29 cellular contexts compared by ENCODE assay signal in the genomic region with DNA sequence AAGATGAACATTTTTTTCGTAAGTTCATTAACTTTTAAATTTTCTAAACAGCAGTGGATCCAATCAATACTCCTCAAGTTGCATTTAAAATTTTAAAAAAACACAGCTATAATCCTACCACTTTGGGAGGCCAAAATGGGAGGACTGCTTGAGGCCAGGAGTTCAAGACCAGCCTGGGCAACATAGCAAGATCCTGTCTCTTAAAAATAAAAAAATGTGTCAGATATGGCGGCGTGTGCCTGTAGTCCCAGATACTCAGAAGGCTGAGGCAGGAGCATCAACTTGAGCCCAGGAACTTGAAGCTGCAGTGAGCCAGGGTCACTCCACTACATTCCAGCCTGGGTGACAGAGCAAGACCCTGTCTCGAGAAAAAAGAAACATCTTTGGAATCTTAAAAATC. TPM values are rescaled to one million over a fixed set of nuclear protein-coding genes. Genes with fewer than 3 reads are reported as not detected.
"Had no signal": no experiment of that assay in that cellular context is flagged by ENCODE, and none has a peak within 500 bp of the region (broad histone marks: within the 10 kb centered on the region; RNA-seq: fewer than 3 reads in every experiment).

No MANE protein-coding gene starts in this region.

- H3K27ac Mint-ChIP-seq: activated naive CD4-positive, alpha-beta T cell treated with anti-CD3 and anti-CD28 coated beads, Interleukin-2, amount 10 ng/mL, durations not matched to agents 7 days and 5 days; activated naive CD8-positive, alpha-beta T cell treated with anti-CD3 and anti-CD28 coated beads, Interleukin-2, amount 10 ng/mL, durations not matched to agents 7 days and 5 days; activated T-helper 1 cell treated with anti-CD3 and anti-CD28 coated beads, Interleukin-12 subunit alpha, Interleukin-12 subunit beta, Interleukin-2, Interleukin-4 antibody, amounts not matched to agents 30 ng/mL and 10 ng/mL and 1 ng/mL, durations not matched to agents 14 hours and 24 hours and 36 hours; stimulated activated memory B cell treated with anti-CD40 and anti-IgM and Interleukin-4, amounts not matched to agents 10 μg/mL and 1 μg/mL and 100 μg/mL, for 72 hours had no signal

- FAIRE-seq: endometrium had no signal

- H3K27ac ChIP-seq: ascending aorta, brain microvascular endothelial cell, esophagus squamous epithelium, heart right ventricle, left lung, right atrium auricular region, suprapubic skin, tibial nerve had no signal

- H3K4me3 Mint-ChIP-seq: activated naive CD4-positive, alpha-beta T cell treated with anti-CD3 and anti-CD28 coated beads, Interleukin-2, amount 10 ng/mL, durations not matched to agents 7 days and 5 days; activated naive CD8-positive, alpha-beta T cell treated with anti-CD3 and anti-CD28 coated beads, Interleukin-2, amount 10 ng/mL, durations not matched to agents 7 days and 5 days; activated T-helper 1 cell treated with anti-CD3 and anti-CD28 coated beads, Interleukin-12 subunit alpha, Interleukin-12 subunit beta, Interleukin-2, Interleukin-4 antibody, amounts not matched to agents 30 ng/mL and 10 ng/mL and 1 ng/mL, durations not matched to agents 14 hours and 24 hours and 36 hours; neural crest cell; stimulated activated memory B cell treated with anti-CD40 and anti-IgM and Interleukin-4, amounts not matched to agents 10 μg/mL and 1 μg/mL and 100 μg/mL, for 72 hours had no signal

- DNase-seq: activated CD4-positive, alpha-beta T cell treated with anti-CD3 and anti-CD28 coated beads for 4 hours; activated CD4-positive, alpha-beta T cell treated with anti-CD3 and anti-CD28 coated beads, Interleukin-2, amount 50 U/mL, for 4 hours; activated effector memory CD4-positive, alpha-beta T cell treated with anti-CD3 and anti-CD28 coated beads, Interleukin-2, amount 50 U/mL, for 16 hours; activated naive CD4-positive, alpha-beta T cell treated with anti-CD3 and anti-CD28 coated beads, Interleukin-2, amount 10 ng/mL, durations not matched to agents 7 days and 5 days; activated naive CD8-positive, alpha-beta T cell treated with anti-CD3 and anti-CD28 coated beads, Interleukin-2, amount 10 ng/mL, durations not matched to agents 7 days and 5 days; activated T-cell treated with anti-CD3 and anti-CD28 coated beads, Interleukin-2, amount 50 U/mL, for 1 hour; brain microvascular endothelial cell; esophagus squamous epithelium; foreskin melanocyte; heart right ventricle; left lung; nucleus accumbens; stimulated activated CD4-positive, alpha-beta T cell treated with anti-CD3 and anti-CD28 coated beads, Interleukin-1b, Interleukin-23, amount 100 ng/mL, for 48 hours; stimulated activated CD4-positive, alpha-beta T cell treated with anti-CD3 and anti-CD28 coated beads, Interleukin-4, amount 100 ng/mL, for 4 hours; stimulated activated CD8-positive, alpha-beta memory T cell treated with anti-CD3 and anti-CD28 coated beads, Interleukin-4, amount 100 ng/mL, for 48 hours had no signal

- H3K4me3 ChIP-seq: ascending aorta, esophagus squamous epithelium, heart right ventricle, left lung, lung, right atrium auricular region, smooth muscle cell, suprapubic skin, tibial nerve had no signal

- H3K9me3 ChIP-seq: ascending aorta, esophagus squamous epithelium, heart right ventricle, left lung, right atrium auricular region, suprapubic skin, tibial nerve had no signal

- H3K27me3 ChIP-seq: ascending aorta, brain microvascular endothelial cell, esophagus squamous epithelium, heart right ventricle, left lung, right atrium auricular region, suprapubic skin, tibial nerve had no signal

- H3K4me1 ChIP-seq: left lung had no signal

- H3K9me3 Mint-ChIP-seq: activated naive CD4-positive, alpha-beta T cell treated with anti-CD3 and anti-CD28 coated beads, Interleukin-2, amount 10 ng/mL, durations not matched to agents 7 days and 5 days; activated T-helper 1 cell treated with anti-CD3 and anti-CD28 coated beads, Interleukin-12 subunit alpha, Interleukin-12 subunit beta, Interleukin-2, Interleukin-4 antibody, amounts not matched to agents 30 ng/mL and 10 ng/mL and 1 ng/mL, durations not matched to agents 14 hours and 24 hours and 36 hours; stimulated activated memory B cell treated with anti-CD40 and anti-IgM and Interleukin-4, amounts not matched to agents 10 μg/mL and 1 μg/mL and 100 μg/mL, for 72 hours had no signal

- H3K4me2 ChIP-seq: smooth muscle cell had no signal

- H3K27me3 Mint-ChIP-seq: activated naive CD4-positive, alpha-beta T cell treated with anti-CD3 and anti-CD28 coated beads, Interleukin-2, amount 10 ng/mL, durations not matched to agents 7 days and 5 days; activated naive CD8-positive, alpha-beta T cell treated with anti-CD3 and anti-CD28 coated beads, Interleukin-2, amount 10 ng/mL, durations not matched to agents 7 days and 5 days; stimulated activated memory B cell treated with anti-CD40 and anti-IgM and Interleukin-4, amounts not matched to agents 10 μg/mL and 1 μg/mL and 100 μg/mL, for 72 hours had no signal

RNA-seq across cellular contexts. Expression of a gene that starts 59.8 kb away (rescaled TPM):
- total RNA-seq: activated naive CD8-positive, alpha-beta T cell treated with anti-CD3 and anti-CD28 coated beads, Interleukin-2, amount 10 ng/mL, durations not matched to agents 7 days and 5 days; activated T-helper 1 cell treated with anti-CD3 and anti-CD28 coated beads, Interleukin-12 subunit alpha, Interleukin-12 subunit beta, Interleukin-2, Interleukin-4 antibody, amounts not matched to agents 30 ng/mL and 10 ng/mL and 1 ng/mL, durations not matched to agents 14 hours and 24 hours and 36 hours; ascending aorta; cardiac septum; esophagus squamous epithelium; heart right ventricle; left lung; lung; mucosa of gallbladder; neural crest cell; right atrium auricular region; smooth muscle cell; suprapubic skin; T-helper 1 cell treated with Interleukin-12 subunit alpha and Interleukin-12 subunit beta and Interleukin-4 antibody, amounts not matched to agents 30 ng/mL and 1 ng/mL, for 36 hours; tibial nerve; ureter had no signal
- polyA plus RNA-seq: heart right ventricle, lung had no signal
